ENCODE assay signal across 9 cellular contexts in the genomic region with DNA sequence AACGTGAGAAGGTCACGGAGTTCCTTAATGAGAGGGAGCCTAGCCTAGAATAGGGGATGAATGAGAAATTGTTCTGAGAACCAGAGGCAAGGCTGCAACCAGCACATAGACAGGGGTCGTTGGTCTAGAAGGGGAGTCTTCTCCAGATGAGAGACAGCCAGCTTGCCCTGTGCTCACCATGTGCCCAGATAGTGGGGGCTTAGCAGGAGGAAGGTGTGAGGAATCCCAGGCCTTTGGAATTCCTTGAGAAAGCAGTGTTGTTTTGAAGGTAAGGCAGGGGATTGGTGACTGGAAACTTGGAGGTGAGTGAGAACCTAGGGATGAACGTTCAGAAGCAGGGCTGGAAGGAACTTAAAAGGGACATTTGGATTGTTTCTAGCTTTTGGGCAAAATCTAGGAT. TPM values are rescaled to one million over a fixed set of nuclear protein-coding genes. Genes with fewer than 3 reads are reported as not detected.
DNase-seq lines count a peak whose midpoint lies in the region; ATAC-seq and TF ChIP-seq lines count a peak whose summit lies in the region.
"Had no signal": no experiment of that assay in that cellular context is flagged by ENCODE, and none has a peak within 500 bp of the region (broad histone marks: within the 10 kb centered on the region; RNA-seq: fewer than 3 reads in every experiment).

No MANE protein-coding gene starts in this region.

- peak overlapping the region; percentile 86 for H3K27ac Mint-ChIP-seq in glutamatergic neuron (ENCODE audit: unreplicated experiment)
- H3K27ac Mint-ChIP-seq in stimulated activated effector memory CD8-positive, alpha-beta T cell treated with anti-CD3 and anti-CD28 coated beads, Interleukin-12 subunit alpha, Interleukin-12 subunit beta, amount 100 ng/mL, for 72 hours, result peak overlapping the region; percentile 95

- peak overlapping the region; percentile 67 for H3K4me3 Mint-ChIP-seq in glutamatergic neuron (ENCODE audit: unreplicated experiment)
- H3K4me3 Mint-ChIP-seq in stimulated activated effector memory CD8-positive, alpha-beta T cell treated with anti-CD3 and anti-CD28 coated beads, Interleukin-12 subunit alpha, Interleukin-12 subunit beta, amount 100 ng/mL, for 72 hours, result peak overlapping the region; percentile 90

- H3K27ac ChIP-seq in VCaP, result peak overlapping the region; percentile 32

- DNase-seq in DMS53 (lab: John Stamatoyannopoulos, UW), result peak; percentile 25
- no peak for DNase-seq in DMS53 treated with DMSO at 0.1 percent for 48 hours (lab: John Stamatoyannopoulos, UW; ENCODE audit: unreplicated experiment)
- no peak for DNase-seq in glutamatergic neuron
- DNase-seq in stimulated activated effector memory CD8-positive, alpha-beta T cell treated with anti-CD3 and anti-CD28 coated beads, Interleukin-12 subunit alpha, Interleukin-12 subunit beta, amount 100 ng/mL, for 72 hours (ENCODE audit: low spot score in 2 of 2), result no peak
- no peak for DNase-seq in effector CD4-positive, alpha-beta T cell
- no peak for DNase-seq in NCI-H2171 treated with DMSO at 0.1 percent for 48 hours (lab: John Stamatoyannopoulos, UW)
- DNase-seq: NCI-H2227 treated with DMSO at 0.1 percent for 48 hours had no signal

- TF ChIP-seq CTCF in VCaP (conservative IDR thresholded peaks at IDR 0.05) (no peak), glutamatergic neuron (IDR thresholded peaks at IDR 0.05; ENCODE audit: partially characterized antibody, unreplicated experiment) (no peak)

- no peak for ATAC-seq in stimulated activated effector memory CD8-positive, alpha-beta T cell treated with anti-CD3 and anti-CD28 coated beads, Interleukin-12 subunit alpha, Interleukin-12 subunit beta, amount 100 ng/mL, for 72 hours
- ATAC-seq in HG02610 (IDR thresholded peaks at IDR 0.05; ENCODE audit: unreplicated experiment), result no peak

- peaks cover 14% of the 10 kb centered on the region for H3K27me3 Mint-ChIP-seq in glutamatergic neuron (ENCODE audit: unreplicated experiment)

- H3K36me3 Mint-ChIP-seq in glutamatergic neuron (ENCODE audit: unreplicated experiment), result no peaks in the 10 kb centered on the region
- H3K36me3 Mint-ChIP-seq in stimulated activated effector memory CD8-positive, alpha-beta T cell treated with anti-CD3 and anti-CD28 coated beads, Interleukin-12 subunit alpha, Interleukin-12 subunit beta, amount 100 ng/mL, for 72 hours, result peaks cover 18% of the 10 kb centered on the region

- H3K9me3 Mint-ChIP-seq in glutamatergic neuron (ENCODE audit: unreplicated experiment), result peaks cover 8% of the 10 kb centered on the region
- no peaks in the 10 kb centered on the region for H3K9me3 Mint-ChIP-seq in stimulated activated effector memory CD8-positive, alpha-beta T cell treated with anti-CD3 and anti-CD28 coated beads, Interleukin-12 subunit alpha, Interleukin-12 subunit beta, amount 100 ng/mL, for 72 hours

- H3K4me1 Mint-ChIP-seq in glutamatergic neuron (ENCODE audit: low read depth, unreplicated experiment), result peaks cover 34% of the 10 kb centered on the region
- peaks cover 76% of the 10 kb centered on the region for H3K4me1 Mint-ChIP-seq in stimulated activated effector memory CD8-positive, alpha-beta T cell treated with anti-CD3 and anti-CD28 coated beads, Interleukin-12 subunit alpha, Interleukin-12 subunit beta, amount 100 ng/mL, for 72 hours

RNA-seq across cellular contexts. Expression of a gene that starts 29.4 kb away (rescaled TPM):
- 286 TPM for total RNA-seq in glutamatergic neuron (ENCODE audit: unreplicated experiment)

RNA-seq across cellular contexts. Expression of a gene that starts 48.7 kb away (rescaled TPM):
- 76.8 TPM for total RNA-seq in glutamatergic neuron (ENCODE audit: unreplicated experiment)

RNA-seq across cellular contexts. Expression of a gene that starts 51.2 kb away (rescaled TPM):
- total RNA-seq in glutamatergic neuron (ENCODE audit: unreplicated experiment), result 68.0 TPM
